In the genomic region with DNA sequence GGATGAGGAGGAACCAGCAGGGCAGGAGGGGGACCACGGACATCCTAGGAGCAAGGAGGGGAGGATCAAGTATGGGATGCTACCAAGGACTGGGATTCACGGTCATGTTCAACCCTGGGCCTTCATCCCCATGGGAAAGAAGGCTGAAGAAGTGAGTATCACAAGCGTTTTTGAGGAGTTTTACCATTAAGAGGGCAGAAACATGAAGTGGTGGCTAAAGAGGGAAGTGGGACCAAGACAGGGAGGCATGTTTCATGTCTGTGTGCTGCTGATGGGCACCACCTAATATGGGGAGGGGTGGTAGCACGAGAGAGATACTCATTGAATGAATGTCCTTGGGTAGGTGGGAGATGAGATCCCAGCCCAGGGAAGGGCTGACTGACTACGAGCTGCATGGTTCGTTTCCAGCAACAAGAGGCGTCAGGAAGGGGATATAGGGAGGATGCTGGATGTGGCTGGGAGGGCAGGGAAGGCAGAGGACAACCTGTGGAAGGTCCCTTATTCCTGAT, we compare ENCODE assay signal across 1 cellular context.
TF ChIP-seq lines count a peak whose summit lies in the region.

No MANE protein-coding gene starts in this region.

TF ChIP-seq in K562, 482 proteins besides CTCF, POLR2A, EP300 and RAD21:
- peak; percentile 80; the same call in 1 of the 2 replicates for TF ChIP-seq POLR2AphosphoS2 (IDR thresholded peaks at IDR 0.05; ENCODE audit: low read length)
- TF ChIP-seq SUPT5H (IDR thresholded peaks at IDR 0.05) = peak; percentile 59
- no peak for TF ChIP-seq KLF6 (CRISPR knock-in tag; IDR thresholded peaks at IDR 0.05; ENCODE audit: borderline replicate concordance)
- no peak for TF ChIP-seq RBM25 (IDR thresholded peaks at IDR 0.05; ENCODE audit: low read depth, low read length, severe bottlenecking)
